8 cellular contexts compared by ENCODE assay signal in the genomic region with DNA sequence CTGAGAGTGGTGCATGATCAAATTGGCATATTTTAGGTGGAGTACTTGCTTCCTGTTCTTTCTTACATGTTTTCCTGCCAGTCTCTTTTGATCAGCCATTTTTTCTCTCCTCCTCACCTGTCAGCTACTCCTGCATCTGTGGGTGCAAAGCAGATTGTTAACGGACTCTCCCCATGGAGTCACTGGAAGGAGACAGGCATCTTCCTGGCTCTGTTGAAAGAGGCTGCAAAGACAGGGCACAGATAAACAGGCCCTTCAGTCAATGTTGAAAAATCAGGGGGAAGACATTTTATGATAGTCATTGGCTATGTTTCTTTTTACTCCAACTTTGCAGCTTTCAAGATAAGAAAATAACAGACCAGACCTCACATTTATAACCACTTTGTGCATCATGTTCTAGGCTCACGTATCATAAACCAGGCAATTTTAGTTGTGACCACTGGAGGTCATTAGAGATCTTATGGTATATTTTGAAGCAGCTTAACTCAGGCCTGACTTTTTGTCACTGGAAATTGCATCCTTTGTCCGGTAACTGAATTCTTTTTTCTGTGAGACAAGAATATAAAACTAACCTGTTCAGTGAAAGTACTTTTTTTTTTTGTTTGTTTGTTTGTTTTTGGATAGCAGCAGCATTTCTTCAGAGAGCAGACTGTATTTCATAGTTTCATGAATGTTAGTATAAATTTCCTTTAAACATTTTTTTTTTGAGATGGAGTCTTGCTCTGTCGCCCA. TPM values are rescaled to one million over a fixed set of nuclear protein-coding genes. Genes with fewer than 3 reads are reported as not detected.
DNase-seq lines count a peak whose midpoint lies in the region; ATAC-seq, FAIRE-seq and TF ChIP-seq lines count a peak whose summit lies in the region.

No MANE protein-coding gene starts in this region.

- 44% methylated on average over 4 of the region's 4 CpGs for WGBS in GM12878 (ENCODE audit: insufficient coverage, insufficient replicate concordance, low lambda C conversion rate, missing lambda C conversion rate)
- 32% methylated on average over 4 of the region's 4 CpGs for WGBS in suprapubic skin

- no peaks in the 10 kb centered on the region for H3K36me3 ChIP-seq in GM12878 (ENCODE audit: control insufficient read depth in 2 of 2, insufficient read depth in 2 of 2, low read length in 1 of 2)
- no peaks in the 10 kb centered on the region for H3K36me3 ChIP-seq in suprapubic skin

- RAD21 ChIA-PET in GM12878 (lab: Charles Lee; ENCODE audit: unreplicated experiment), result interaction anchor here (0.7 to 6.3 kb wide), 27 partner anchors 10 to 779 kb away, joined by 3 to 94 read pairs (median 4); partner anchors contain the start of gene REPS1

- H3K4me3 ChIP-seq in HL-60 (replicated peaks; ENCODE audit: insufficient read depth, low read length), result no peak overlapping the region
- H3K4me3 ChIP-seq in GM12878, result no peak overlapping the region
- no peak overlapping the region for H3K4me3 ChIP-seq in suprapubic skin

- ATAC-seq in GM21381 (IDR thresholded peaks at IDR 0.05; ENCODE audit: unreplicated experiment) (peak; percentile 60), GM12878 (peak; percentile 71)

- POLR2A ChIA-PET in GM12878 (lab: Charles Lee), result no interaction called here

- in situ Hi-C loops in GM12878 (cut with MboI), result loop anchor here (5.0 kb wide), 3 partner anchors 171 to 551 kb away; partner anchors contain the start of gene REPS1

- SMC1A ChIA-PET in GM12878 (lab: Charles Lee; ENCODE audit: uncharacterized antibody, unreplicated experiment), result interaction anchor here (0.7 to 11.3 kb wide), 35 partner anchors 10 to 553 kb away, joined by 3 to 163 read pairs (median 4); partner anchors contain the start of genes REPS1 and TXLNB

- peak; percentile 41 for TF ChIP-seq CTCF in HL-60 (IDR thresholded peaks at IDR 0.05; ENCODE audit: insufficient read depth, low read length)
- peak; percentile 67 to 82 (median 67) for TF ChIP-seq CTCF in GM12878 (IDR thresholded peaks at IDR 0.05 in 2 of 3, conservative IDR thresholded peaks at IDR 0.05 in 1 of 3; ENCODE audit: control insufficient read depth in 2 of 3, extremely low read depth in 1 of 3, insufficient read depth in 1 of 3, low read depth in 3 of 3, low read length in 3 of 3)
- TF ChIP-seq CTCF in suprapubic skin (IDR thresholded peaks at IDR 0.05), result peak; percentile 52 to 64

- H3K79me2 ChIP-seq in GM12878 (ENCODE audit: control insufficient read depth, insufficient read depth, low read length), result no peaks in the 10 kb centered on the region

- H3K27me3 ChIP-seq in HL-60 (ENCODE audit: insufficient read depth, poor library complexity, severe bottlenecking) (no peaks in the 10 kb centered on the region), GM12878 (replicated peaks in 1 of 2; ENCODE audit: control insufficient read depth in 2 of 2, insufficient read depth in 2 of 2, low read length in 1 of 2) (no peaks in the 10 kb centered on the region), suprapubic skin (no peaks in the 10 kb centered on the region)

- TF ChIP-seq EP300 in GM12878 (IDR thresholded peaks at IDR 0.05; ENCODE audit: borderline replicate concordance in 1 of 2, control insufficient read depth in 1 of 2, low read depth in 2 of 2, low read length in 2 of 2) (no peak), suprapubic skin (IDR thresholded peaks at IDR 0.05) (no peak)

- H3K27ac ChIP-seq in HL-60 (replicated peaks) (no peak overlapping the region), GM12878 (ENCODE audit: control insufficient read depth, insufficient read depth) (no peak overlapping the region), suprapubic skin (no peak overlapping the region)

- no peaks in the 10 kb centered on the region for H3K9me3 ChIP-seq in GM12878 (replicated peaks; ENCODE audit: control insufficient read depth, insufficient read depth, low read length)
- H3K9me3 ChIP-seq in suprapubic skin, result no peaks in the 10 kb centered on the region

- FAIRE-seq in GM12878 (lab: Jason Lieb, UNC), result peak; percentile 86

- no peak overlapping the region for H3K4me2 ChIP-seq in GM12878 (ENCODE audit: control insufficient read depth, insufficient read depth)

- TF ChIP-seq POLR2A in GM12878 (IDR thresholded peaks at IDR 0.05; ENCODE audit: low read depth, low read length), result no peak
- TF ChIP-seq POLR2A in suprapubic skin (IDR thresholded peaks at IDR 0.05), result no peak

- CTCF ChIA-PET in GM12878 (lab: Yijun Ruan, JAX), result interaction anchor here (0.6 to 10.7 kb wide), 48 partner anchors 10 to 554 kb away, joined by 3 to 166 read pairs (median 4); partner anchors contain the start of genes HECA and REPS1

- peak; percentile 74 for DNase-seq in EH (ENCODE audit: low read depth)
- DNase-seq in HL-60 (ENCODE audit: low read depth in 1 of 2, low spot score in 1 of 2), result peak in 1 of 2 experiments; percentile 34
- peak; percentile 63 for DNase-seq in NCI-H82 (lab: John Stamatoyannopoulos, UW)
- DNase-seq in GM12878 (ENCODE audit: low read depth, low spot score), result no peak
- DNase-seq in inferior parietal cortex (ENCODE audit: extremely low spot score), result peak; percentile 77
- DNase-seq in suprapubic skin (ENCODE audit: low spot score in 2 of 2), result no peak
- no peak for DNase-seq in mesenteric fat pad (ENCODE audit: low spot score)

- H2AFZ ChIP-seq in GM12878 (ENCODE audit: control insufficient read depth, low read depth, low read length), result no peak overlapping the region; the same call in 1 of the 2 replicates

- peak; percentile 96 for TF ChIP-seq RAD21 in GM12878 (IDR thresholded peaks at IDR 0.05; ENCODE audit: insufficient read depth, low read depth, low read length)

- H4K20me1 ChIP-seq in GM12878 (ENCODE audit: control insufficient read depth, insufficient read depth), result no peaks in the 10 kb centered on the region

- H3K4me1 ChIP-seq in GM12878 (ENCODE audit: control insufficient read depth, insufficient read depth, low read length) (peaks cover 18% of the 10 kb centered on the region), suprapubic skin (peaks cover 34% of the 10 kb centered on the region)

- H3K9ac ChIP-seq in GM12878 (ENCODE audit: control insufficient read depth, insufficient read depth, low read length), result no peak overlapping the region

- BruUV-seq in GM12878 (replicated peaks; lab: Mats Ljungman, UMichigan), result no TSS peak

- intact Hi-C loops in GM12878 (cut with micrococcal nuclease; ENCODE audit: unreplicated experiment), result loop anchor here (1.0 to 2.0 kb wide), 4 partner anchors 172 to 548 kb away; partner anchors contain the start of gene REPS1

TF ChIP-seq in GM12878, 131 proteins besides CTCF, POLR2A, EP300 and RAD21 (continues in another document):
- TF ChIP-seq CREM (IDR thresholded peaks at IDR 0.05; ENCODE audit: low read depth), result no peak
- no peak for TF ChIP-seq CREB1 (IDR thresholded peaks at IDR 0.05; ENCODE audit: low read depth)
- 0 out of 2 replicates have a peak, but pooled peaks have one; percentile 34 for TF ChIP-seq ATF7 (IDR thresholded peaks at IDR 0.05; ENCODE audit: low read depth)
- TF ChIP-seq CBX5 (IDR thresholded peaks at IDR 0.05; ENCODE audit: low read depth), result 0 out of 2 replicates have a peak, but pooled peaks have one; percentile 39
- TF ChIP-seq MTA3 (IDR thresholded peaks at IDR 0.05; ENCODE audit: borderline replicate concordance, low read length), result no peak

RNA-seq across cellular contexts. Expression of gene ECT2L, which starts 20.1 kb away (rescaled TPM):
- not detected in 2 replicates for total RNA-seq in GM12878 (2013; cell fraction: nucleolus; rRNA removed)
- total RNA-seq in GM12878 (2014; rRNA removed), result not detected in 2 replicates
- total RNA-seq in GM12878 (2014; rRNA removed; fragmentation: Illumina TruSeq; extraction: Trizol), result not detected in 2 replicates
- not detected in 2 replicates for total RNA-seq in GM12878 (2021)
- not detected for polyA plus RNA-seq in GM12878 (2011; ENCODE audit: low read depth)
- 0.12 TPM in 1 of 2 replicates, not detected in the other for polyA plus RNA-seq in GM12878 (2011; rRNA removed)
- 0.01 TPM in 1 of 2 replicates, not detected in the other for polyA plus RNA-seq in GM12878 (2011; cell fraction: cytosol; rRNA removed)
- not detected in 2 replicates for polyA plus RNA-seq in GM12878 (2011; cell fraction: nucleus; rRNA removed)
- polyA plus RNA-seq in GM12878 (2012), result not detected in 2 replicates
- not detected in 2 replicates for polyA plus RNA-seq in GM12878 (2014; fragmentation: Illumina TruSeq; extraction: Trizol)
- polyA plus RNA-seq in GM12878 (2014; fragmentation: Nextera tagmentation; extraction: Ambion mirVana), result not detected
- not detected in 2 replicates for polyA plus RNA-seq in GM12878 (2014; rRNA removed)
- polyA plus RNA-seq in GM12878 (2016; fragmentation: Nextera tagmentation; extraction: Ambion mirVana), result under 1 TPM; 0.05 to 0.09 TPM
- polyA minus RNA-seq in GM12878 (2011; rRNA and poly(A)+ RNA removed), result not detected in 2 replicates
- not detected in 2 replicates for polyA minus RNA-seq in GM12878 (2011; cell fraction: cytosol; rRNA and poly(A)+ RNA removed)
- not detected in 2 replicates for polyA minus RNA-seq in GM12878 (2011; cell fraction: nucleus; rRNA and poly(A)+ RNA removed)
- total RNA-seq in suprapubic skin, result under 1 TPM in 3 of 4 donors, not detected in 1; 0.13 to 0.56 (median 0.23) TPM
- not detected for total RNA-seq in mesenteric fat pad

RNA-seq across cellular contexts. Expression of gene CCDC28A, which starts 42.4 kb away (rescaled TPM):
- 5.7 and 6.6 TPM in 2 replicates for total RNA-seq in GM12878 (2013; cell fraction: nucleolus; rRNA removed)
- total RNA-seq in GM12878 (2014; rRNA removed) (14.5 and 15.6 TPM in 2 replicates), GM12878 (2014; rRNA removed; fragmentation: Illumina TruSeq; extraction: Trizol) (17.3 and 17.6 TPM in 2 replicates), GM12878 (2021) (12.5 and 13.5 TPM in 2 replicates), suprapubic skin (10 to 100 TPM in 3 of 4 donors, 1 to 10 TPM in 1; 7.9 to 15.6 (median 13.2) TPM), mesenteric fat pad (9.1 TPM)
- polyA plus RNA-seq in GM12878 (2011; ENCODE audit: low read depth), result 25.5 TPM
- polyA plus RNA-seq in GM12878 (2011; rRNA removed) (38.8 and 49.2 TPM in 2 replicates), GM12878 (2014; fragmentation: Illumina TruSeq; extraction: Trizol) (18.8 and 20.6 TPM in 2 replicates), GM12878 (2014; fragmentation: Nextera tagmentation; extraction: Ambion mirVana) (10 to 100 TPM; 19.6 to 20.5 TPM), GM12878 (2014; rRNA removed) (15.0 and 18.0 TPM in 2 replicates), GM12878 (2016; fragmentation: Nextera tagmentation; extraction: Ambion mirVana) (10 to 100 TPM; 23.2 to 24.6 TPM)
- polyA plus RNA-seq in GM12878 (2011; cell fraction: cytosol; rRNA removed), result 14.4 and 19.0 TPM in 2 replicates
- 8.0 and 10.4 TPM in 2 replicates for polyA plus RNA-seq in GM12878 (2011; cell fraction: nucleus; rRNA removed)
- 20.9 and 27.6 TPM in 2 replicates for polyA plus RNA-seq in GM12878 (2012)
- 11.5 and 15.1 TPM in 2 replicates for polyA minus RNA-seq in GM12878 (2011; rRNA and poly(A)+ RNA removed)
- 1.7 and 2.1 TPM in 2 replicates for polyA minus RNA-seq in GM12878 (2011; cell fraction: cytosol; rRNA and poly(A)+ RNA removed)
- polyA minus RNA-seq in GM12878 (2011; cell fraction: nucleus; rRNA and poly(A)+ RNA removed), result 1.7 and 2.1 TPM in 2 replicates

Comparison
In these comparisons a context has a peak if more than half of its experiments do, and no peak if none do; other contexts are left out.
1. DNase-seq: peak in EH (single experiment), NCI-H82 (single experiment) and inferior parietal cortex (single experiment); none in GM12878 (single experiment), suprapubic skin (0 of 2) and mesenteric fat pad (single experiment).
2. Peak in every context shown above with its lines, with median percentiles within 50 percentile points of each other: CTCF ChIP-seq.